Comparison of ENCODE assay signal across 11 cellular contexts in the genomic region with DNA sequence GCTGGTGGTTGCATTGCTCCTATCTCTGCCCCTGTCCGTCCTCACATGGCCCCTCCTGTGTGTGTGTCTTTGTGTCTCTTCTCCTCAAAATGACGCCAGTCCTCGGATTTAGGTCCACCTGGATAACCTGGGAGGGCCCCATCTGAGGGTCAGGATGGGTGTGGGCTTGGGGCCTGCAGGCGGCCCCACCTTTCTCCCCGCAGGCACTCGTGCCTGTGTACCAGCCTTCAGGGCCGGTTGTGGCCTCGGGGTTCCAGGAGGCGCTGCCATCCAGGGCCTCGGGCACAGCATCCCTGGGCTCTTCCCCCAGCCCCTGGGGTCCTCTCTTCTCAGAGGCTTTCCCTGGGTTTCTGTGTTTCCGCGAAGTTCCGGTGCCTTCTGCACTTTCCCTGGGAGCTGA. TPM values are rescaled to one million over a fixed set of nuclear protein-coding genes. Genes with fewer than 3 reads are reported as not detected.
"Had no signal": no experiment of that assay in that cellular context is flagged by ENCODE, and none has a peak within 500 bp of the region (broad histone marks: within the 10 kb centered on the region; RNA-seq: fewer than 3 reads in every experiment).

No MANE protein-coding gene starts in this region.

- H3K4me3 Mint-ChIP-seq: HFFc6 had no signal

- H3K27ac Mint-ChIP-seq: HFFc6 had no signal

- H3K27me3 Mint-ChIP-seq: IgD-negative memory B cell had no signal

- H3K4me3 ChIP-seq: GM23248, HAP-1 had no signal

- H2AFZ ChIP-seq: GM23248 had no signal

- H3K4me1 ChIP-seq: HAP-1 had no signal

- H3K36me3 ChIP-seq: HAP-1 had no signal

- H3K9ac ChIP-seq: GM23248 had no signal

- H3K9me3 ChIP-seq: HAP-1 had no signal

- FAIRE-seq: HTR-8/SVneo had no signal

- H3K27ac ChIP-seq: GM23248 had no signal

- ATAC-seq: HCT116 had no signal

- H3K9me3 Mint-ChIP-seq: HFFc6, IgD-negative memory B cell had no signal

- DNase-seq: GM23248, GOT3, H7, HFFc6, KG1 had no signal

RNA-seq across cellular contexts. Expression of a gene that starts 54.7 kb away (rescaled TPM):
- total RNA-seq: GM23248, H4, H7, HT-29 had no signal
- polyA plus RNA-seq: GM23248, IgD-negative memory B cell had no signal
